ENCODE assay signal across 22 cellular contexts in the genomic region with DNA sequence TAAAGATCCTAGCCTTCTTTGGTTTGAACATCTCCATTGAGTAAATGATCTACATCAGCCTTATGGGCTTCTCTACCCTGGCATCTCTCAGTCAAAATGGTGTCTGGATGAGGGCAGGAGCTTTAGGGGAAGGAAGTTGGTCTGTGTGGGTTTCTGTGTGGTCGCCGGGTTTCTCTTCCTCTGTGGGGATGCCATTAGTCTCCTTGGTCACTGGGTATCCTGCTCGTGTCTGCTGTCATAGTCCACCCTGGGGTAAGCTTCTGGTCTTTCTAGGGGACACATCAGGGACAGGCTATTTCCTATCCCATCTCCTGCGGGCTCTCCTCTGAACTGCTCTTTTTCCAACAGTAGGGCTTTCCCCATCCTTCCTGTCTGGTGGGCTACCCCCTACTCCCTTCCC.
A peak's percentile ranks its signal among the peaks of the same experiment; 100 is the strongest.
DNase-seq lines count a peak whose midpoint lies in the region; ATAC-seq and TF ChIP-seq lines count a peak whose summit lies in the region.
"Had no signal": no experiment of that assay in that cellular context is flagged by ENCODE, and none has a peak within 500 bp of the region (broad histone marks: within the 10 kb centered on the region; RNA-seq: fewer than 3 reads in every experiment).

No MANE protein-coding gene starts in this region.

- no peak for DNase-seq in natural killer cell treated with Interleukin-12 subunit alpha and Interleukin-12 subunit beta and Interleukin-15 and Interleukin-18, amount 100 ng/mL, for 72 hours (ENCODE audit: low spot score)
- DNase-seq in natural killer cell (no peak), mesenteric fat pad (ENCODE audit: low spot score) (no peak), EL (no peak)
- peak in 1 of 2 donors; percentile 22 for DNase-seq in stimulated activated effector memory CD8-positive, alpha-beta T cell treated with anti-CD3 and anti-CD28 coated beads, Interleukin-12 subunit alpha, Interleukin-12 subunit beta, amount 100 ng/mL, for 72 hours (ENCODE audit: low spot score in 2 of 2)
- DNase-seq in activated T-cell treated with anti-CD3 and anti-CD28 coated beads, Interleukin-2, amount 50 U/mL, for 72 hours, result no peak
- DNase-seq: DMS153; erythroblast; gastrocnemius medialis; GOT3; Karpas-422; NCI-H1436 treated with DMSO at 0.1 percent for 48 hours; NCI-H2171 treated with DMSO at 0.1 percent for 48 hours; Peyer's patch; stimulated activated naive CD4-positive, alpha-beta T cell treated with Interleukin-2 at 50 U/mL for 16 hours; T-helper 9 cell; upper lobe of right lung had no signal

- H3K4me1 Mint-ChIP-seq in natural killer cell treated with Interleukin-12 subunit alpha and Interleukin-12 subunit beta and Interleukin-15 and Interleukin-18, amount 100 ng/mL, for 72 hours (ENCODE audit: low read depth in 2 of 2), result peaks cover 10 to 11% of the 10 kb centered on the region in 2 donors
- peaks cover 12% of the 10 kb centered on the region in 2 donors for H3K4me1 Mint-ChIP-seq in natural killer cell
- H3K4me1 Mint-ChIP-seq in stimulated activated effector memory CD8-positive, alpha-beta T cell treated with anti-CD3 and anti-CD28 coated beads, Interleukin-12 subunit alpha, Interleukin-12 subunit beta, amount 100 ng/mL, for 72 hours, result no peaks in the 10 kb centered on the region
- no peaks in the 10 kb centered on the region for H3K4me1 Mint-ChIP-seq in activated T-cell treated with anti-CD3 and anti-CD28 coated beads, Interleukin-2, amount 50 U/mL, for 72 hours (ENCODE audit: low read depth)
- H3K4me1 Mint-ChIP-seq: CD14-positive monocyte had no signal

- no peaks in the 10 kb centered on the region for H3K36me3 Mint-ChIP-seq in natural killer cell treated with Interleukin-12 subunit alpha and Interleukin-12 subunit beta and Interleukin-15 and Interleukin-18, amount 100 ng/mL, for 72 hours
- no peaks in the 10 kb centered on the region for H3K36me3 Mint-ChIP-seq in natural killer cell
- H3K36me3 Mint-ChIP-seq in stimulated activated effector memory CD8-positive, alpha-beta T cell treated with anti-CD3 and anti-CD28 coated beads, Interleukin-12 subunit alpha, Interleukin-12 subunit beta, amount 100 ng/mL, for 72 hours, result no peaks in the 10 kb centered on the region
- H3K36me3 Mint-ChIP-seq in activated T-cell treated with anti-CD3 and anti-CD28 coated beads, Interleukin-2, amount 50 U/mL, for 72 hours (ENCODE audit: insufficient read depth in 2 of 2), result no peaks in the 10 kb centered on the region
- H3K36me3 Mint-ChIP-seq: CD14-positive monocyte had no signal

- no peak for TF ChIP-seq CTCF in natural killer cell (IDR thresholded peaks at IDR 0.05)

- H3K27me3 Mint-ChIP-seq in natural killer cell treated with Interleukin-12 subunit alpha and Interleukin-12 subunit beta and Interleukin-15 and Interleukin-18, amount 100 ng/mL, for 72 hours, result peaks cover 8 to 46% of the 10 kb centered on the region in 2 donors
- peaks cover 8 to 13% of the 10 kb centered on the region in 2 donors for H3K27me3 Mint-ChIP-seq in natural killer cell (ENCODE audit: low read depth in 2 of 2)
- peaks cover 21% of the 10 kb centered on the region for H3K27me3 Mint-ChIP-seq in activated T-cell treated with anti-CD3 and anti-CD28 coated beads, Interleukin-2, amount 50 U/mL, for 72 hours (ENCODE audit: low read depth)

- H3K9me3 Mint-ChIP-seq in natural killer cell treated with Interleukin-12 subunit alpha and Interleukin-12 subunit beta and Interleukin-15 and Interleukin-18, amount 100 ng/mL, for 72 hours, result no peaks in the 10 kb centered on the region
- no peaks in the 10 kb centered on the region for H3K9me3 Mint-ChIP-seq in natural killer cell
- no peaks in the 10 kb centered on the region for H3K9me3 Mint-ChIP-seq in stimulated activated effector memory CD8-positive, alpha-beta T cell treated with anti-CD3 and anti-CD28 coated beads, Interleukin-12 subunit alpha, Interleukin-12 subunit beta, amount 100 ng/mL, for 72 hours
- H3K9me3 Mint-ChIP-seq in activated T-cell treated with anti-CD3 and anti-CD28 coated beads, Interleukin-2, amount 50 U/mL, for 72 hours, result no peaks in the 10 kb centered on the region
- H3K9me3 Mint-ChIP-seq: activated T-helper 2 cell treated with anti-CD3 and anti-CD28 coated beads, Interferon-gamma antibody, Interleukin-2, Interleukin-4, amounts not matched to agents 10 μg/mL and 5 μg/mL and 100 μg/mL, durations not matched to agents 14 hours and 24 hours and 36 hours had no signal

- H3K27ac Mint-ChIP-seq in natural killer cell treated with Interleukin-12 subunit alpha and Interleukin-12 subunit beta and Interleukin-15 and Interleukin-18, amount 100 ng/mL, for 72 hours, result no peak overlapping the region
- H3K27ac Mint-ChIP-seq in natural killer cell, result no peak overlapping the region
- no peak overlapping the region for H3K27ac Mint-ChIP-seq in stimulated activated effector memory CD8-positive, alpha-beta T cell treated with anti-CD3 and anti-CD28 coated beads, Interleukin-12 subunit alpha, Interleukin-12 subunit beta, amount 100 ng/mL, for 72 hours
- H3K27ac Mint-ChIP-seq in activated T-cell treated with anti-CD3 and anti-CD28 coated beads, Interleukin-2, amount 50 U/mL, for 72 hours, result no peak overlapping the region
- H3K27ac Mint-ChIP-seq: activated T-helper 2 cell treated with anti-CD3 and anti-CD28 coated beads, Interferon-gamma antibody, Interleukin-2, Interleukin-4, amounts not matched to agents 10 μg/mL and 5 μg/mL and 100 μg/mL, durations not matched to agents 14 hours and 24 hours and 36 hours; CD14-positive monocyte had no signal

- ATAC-seq in natural killer cell treated with Interleukin-12 subunit alpha and Interleukin-12 subunit beta and Interleukin-15 and Interleukin-18, amount 100 ng/mL, for 72 hours, result peak; percentile 38 to 43
- ATAC-seq in natural killer cell (no peak), GM21529 (IDR thresholded peaks at IDR 0.05; ENCODE audit: unreplicated experiment) (peak; percentile 31), HG03354 (IDR thresholded peaks at IDR 0.05; ENCODE audit: poor library complexity, severe bottlenecking, unreplicated experiment) (peak; percentile 55)
- peak; percentile 9 for ATAC-seq in stimulated activated effector memory CD8-positive, alpha-beta T cell treated with anti-CD3 and anti-CD28 coated beads, Interleukin-12 subunit alpha, Interleukin-12 subunit beta, amount 100 ng/mL, for 72 hours
- ATAC-seq in activated T-cell treated with anti-CD3 and anti-CD28 coated beads, Interleukin-2, amount 50 U/mL, for 72 hours (replicated peaks in 1 of 2), result no peak
- ATAC-seq: activated CD4-positive, CD25-positive, alpha-beta regulatory T cell treated with anti-CD3 and anti-CD28 coated beads, Interleukin-2, amount 50 U/mL, for 24 hours; gastrocnemius medialis; upper lobe of right lung had no signal

- no peak overlapping the region for H3K4me3 Mint-ChIP-seq in natural killer cell treated with Interleukin-12 subunit alpha and Interleukin-12 subunit beta and Interleukin-15 and Interleukin-18, amount 100 ng/mL, for 72 hours
- H3K4me3 Mint-ChIP-seq in natural killer cell, result no peak overlapping the region
- H3K4me3 Mint-ChIP-seq in stimulated activated effector memory CD8-positive, alpha-beta T cell treated with anti-CD3 and anti-CD28 coated beads, Interleukin-12 subunit alpha, Interleukin-12 subunit beta, amount 100 ng/mL, for 72 hours, result no peak overlapping the region
- no peak overlapping the region for H3K4me3 Mint-ChIP-seq in activated T-cell treated with anti-CD3 and anti-CD28 coated beads, Interleukin-2, amount 50 U/mL, for 72 hours
- H3K4me3 Mint-ChIP-seq: CD14-positive monocyte had no signal

- intact Hi-C loops in natural killer cell (cut with micrococcal nuclease), result no loop called here

Comparison
In these comparisons a context has a peak if more than half of its experiments do, and no peak if none do; other contexts are left out.
1. ATAC-seq: peak in natural killer cell treated with Interleukin-12 subunit alpha and Interleukin-12 subunit beta and Interleukin-15 and Interleukin-18, amount 100 ng/mL, for 72 hours (2 of 2), GM21529 (single experiment), HG03354 (single experiment) and stimulated activated effector memory CD8-positive, alpha-beta T cell treated with anti-CD3 and anti-CD28 coated beads, Interleukin-12 subunit alpha, Interleukin-12 subunit beta, amount 100 ng/mL, for 72 hours (single experiment); none in natural killer cell (0 of 3) and activated T-cell treated with anti-CD3 and anti-CD28 coated beads, Interleukin-2, amount 50 U/mL, for 72 hours (0 of 2).